29 cellular contexts compared by ENCODE assay signal in the genomic region with DNA sequence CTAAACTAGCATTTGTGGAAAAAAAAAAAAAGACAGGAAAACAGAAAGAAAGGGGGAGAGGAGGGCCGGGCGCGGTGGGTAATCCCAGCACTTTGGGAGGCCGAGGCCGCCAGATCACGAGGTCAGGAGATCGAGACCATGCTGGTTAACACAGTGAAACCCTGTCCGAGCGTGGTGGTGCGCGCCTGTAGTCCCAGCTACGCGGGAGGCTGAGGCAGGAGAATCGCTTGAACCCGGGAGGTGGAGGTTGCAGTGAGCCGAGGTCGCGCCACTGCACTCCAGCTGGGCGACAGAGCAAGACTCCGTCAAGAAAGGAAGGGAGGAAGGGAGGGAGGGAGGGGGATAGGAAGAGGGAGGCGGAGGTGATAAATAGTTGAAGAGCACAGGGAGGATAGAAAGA.
"Had no signal": no experiment of that assay in that cellular context is flagged by ENCODE, and none has a peak within 500 bp of the region (broad histone marks: within the 10 kb centered on the region; RNA-seq: fewer than 3 reads in every experiment).

No MANE protein-coding gene starts in this region.

- H3K27me3 ChIP-seq: colonic mucosa, esophagus muscularis mucosa, esophagus squamous epithelium, foreskin keratinocyte, gastrocnemius medialis, gastroesophageal sphincter had no signal

- H3K27ac Mint-ChIP-seq: dendritic cell treated with granulocyte-macrophage colony-stimulating factor and Interleukin-4, amounts not matched to agents 40 ng/mL and 50 ng/mL, for 4 days; effector memory CD8-positive, alpha-beta T cell; endodermal cell had no signal

- H3K27ac ChIP-seq: colonic mucosa, coronary artery, dorsolateral prefrontal cortex, epithelial cell of prostate, esophagus muscularis mucosa, esophagus squamous epithelium, foreskin keratinocyte, gastrocnemius medialis, gastroesophageal sphincter, heart left ventricle, heart right ventricle had no signal

- H3K4me3 ChIP-seq: colonic mucosa, coronary artery, dorsolateral prefrontal cortex, esophagus muscularis mucosa, esophagus squamous epithelium, gastrocnemius medialis, gastroesophageal sphincter, heart left ventricle, heart right ventricle had no signal

- H3K4me3 Mint-ChIP-seq: dendritic cell treated with granulocyte-macrophage colony-stimulating factor and Interleukin-4, amounts not matched to agents 40 ng/mL and 50 ng/mL, for 4 days; effector memory CD8-positive, alpha-beta T cell; endodermal cell had no signal

- H3K4me1 ChIP-seq: colonic mucosa, esophagus muscularis mucosa, esophagus squamous epithelium, gastrocnemius medialis, gastroesophageal sphincter, heart left ventricle, heart right ventricle had no signal

- H3K9me3 ChIP-seq: colonic mucosa, esophagus muscularis mucosa, esophagus squamous epithelium, gastrocnemius medialis, gastroesophageal sphincter, heart left ventricle, heart right ventricle had no signal

- DNase-seq: colonic mucosa; cortex of kidney; dermis blood vessel endothelial cell; dorsolateral prefrontal cortex; effector CD4-positive, alpha-beta T cell; effector CD8-positive, alpha-beta T cell; effector memory CD4-positive, alpha-beta T cell; effector memory CD8-positive, alpha-beta T cell; endodermal cell; erythroblast; esophagus squamous epithelium; foreskin fibroblast; foreskin keratinocyte; foreskin melanocyte; gastrocnemius medialis; glutamatergic neuron; head of caudate nucleus; heart left ventricle; heart right ventricle had no signal

- ATAC-seq: effector memory CD8-positive, alpha-beta T cell; esophagus mucosa; foreskin keratinocyte; gastrocnemius medialis; gastroesophageal sphincter; heart left ventricle; heart right ventricle had no signal

- H3K9me3 Mint-ChIP-seq: dendritic cell treated with granulocyte-macrophage colony-stimulating factor and Interleukin-4, amounts not matched to agents 40 ng/mL and 50 ng/mL, for 4 days; effector memory CD8-positive, alpha-beta T cell; endodermal cell had no signal

- H3K4me1 Mint-ChIP-seq: endodermal cell had no signal

- H3K27me3 Mint-ChIP-seq: dendritic cell treated with granulocyte-macrophage colony-stimulating factor and Interleukin-4, amounts not matched to agents 40 ng/mL and 50 ng/mL, for 4 days had no signal

- FAIRE-seq: colon, endometrium, endothelial cell of umbilical vein, frontal cortex had no signal

- H3K36me3 ChIP-seq: colonic mucosa, esophagus muscularis mucosa, esophagus squamous epithelium, gastrocnemius medialis, gastroesophageal sphincter, heart left ventricle, heart right ventricle had no signal
